In the genomic region with DNA sequence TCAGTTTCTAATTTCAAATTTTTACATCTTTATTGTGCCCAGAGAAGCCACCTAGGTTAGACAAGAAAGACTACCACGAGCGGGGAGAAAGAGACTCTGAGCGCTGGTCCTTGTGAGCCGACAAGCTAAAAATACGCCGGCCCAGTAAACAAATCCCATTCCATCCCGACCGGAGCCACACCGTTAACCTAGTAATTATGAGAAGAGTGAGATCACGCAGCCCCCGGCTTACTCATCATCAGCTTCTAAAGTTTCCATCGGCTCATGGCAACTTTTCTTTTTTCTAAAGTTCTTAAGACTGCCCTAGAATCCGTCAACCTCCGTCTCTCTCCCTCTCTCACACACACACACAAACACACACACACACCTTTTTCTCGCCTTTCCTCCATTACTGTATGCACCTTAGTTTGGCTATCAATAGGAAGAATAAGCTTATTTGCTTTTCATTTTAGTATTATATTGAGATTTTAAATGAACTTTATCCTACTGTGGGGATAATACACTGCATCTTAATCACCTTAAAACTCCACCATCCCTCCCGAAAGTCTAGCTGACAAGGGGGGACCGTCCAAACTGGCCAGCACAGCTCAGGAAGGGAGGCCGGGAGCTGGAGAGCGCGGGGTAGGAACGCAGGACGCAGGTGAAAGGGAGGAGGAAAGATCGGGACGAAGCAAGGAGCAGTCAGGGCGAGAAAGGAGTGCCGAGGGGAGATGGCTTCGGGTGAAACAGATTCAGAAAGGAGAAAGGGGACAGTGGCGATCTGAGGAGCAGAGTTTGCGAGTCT, we compare ENCODE assay signal across 8 cellular contexts. TPM values are rescaled to one million over a fixed set of nuclear protein-coding genes. Genes with fewer than 3 reads are reported as not detected.
DNase-seq lines count a peak whose midpoint lies in the region; ATAC-seq, FAIRE-seq and TF ChIP-seq lines count a peak whose summit lies in the region.

No MANE protein-coding gene starts in this region.

- intact Hi-C loops in CD8-positive, alpha-beta T cell (cut with DNase I, micrococcal nuclease) = loop anchor here (2.0 to 5.0 kb wide), 3 partner anchors 47 to 81 kb away; a partner anchor contains a TSS
- intact Hi-C loops in activated CD4-positive, alpha-beta T cell treated with anti-CD3 and anti-CD28 coated beads, Interleukin-2, amount 10 ng/mL, durations not matched to agents 24 days and 14 days (cut with micrococcal nuclease) = loop anchor here (1.0 to 5.0 kb wide), 4 partner anchors 12 to 121 kb away; a partner anchor contains a TSS
- intact Hi-C loops in dendritic cell treated with granulocyte-macrophage colony-stimulating factor and Interleukin-4, amounts not matched to agents 40 ng/mL and 50 ng/mL, for 4 days (cut with micrococcal nuclease) = no loop called here
- intact Hi-C loops in HepG2 (cut with micrococcal nuclease; ENCODE audit: unreplicated experiment) = loop anchor here (2.0 kb wide), 2 partner anchors 41 to 57 kb away; a partner anchor contains a TSS

- in situ Hi-C loops in HepG2 (cut with HindIII; ENCODE audit: extremely low pct_ligation_motif_present, low pct_unique_long_range_greater_than_20kb) = no loop called here

- WGBS in HepG2 (ENCODE audit: low lambda C conversion rate) = under 1% methylated on average over 29 of the region's 29 CpGs

- TF ChIP-seq EP300 in HepG2 (IDR thresholded peaks at IDR 0.05; ENCODE audit: low read depth in 2 of 2, low read length in 2 of 2) = 0 out of 4 replicates have a peak, but pooled peaks of 1 of the 2 experiments have one; percentile 13
- no peak for TF ChIP-seq EP300 in HepG2 (CRISPR knock-in tag; IDR thresholded peaks at IDR 0.05; ENCODE audit: borderline replicate concordance)

- no peak for TF ChIP-seq CTCF in CD8-positive, alpha-beta T cell (IDR thresholded peaks at IDR 0.05)
- no peak for TF ChIP-seq CTCF in HepG2 (CRISPR knock-in tag; IDR thresholded peaks at IDR 0.05)

- peaks cover 10% of the 10 kb centered on the region for H3K4me1 ChIP-seq in CD8-positive, alpha-beta T cell (ENCODE audit: insufficient read depth, low read length)
- H3K4me1 ChIP-seq in HepG2 (ENCODE audit: insufficient read depth, low read length) = peaks cover 52% of the 10 kb centered on the region

- TF ChIP-seq POLR2A in HepG2 (IDR thresholded peaks at IDR 0.05; ENCODE audit: insufficient read depth in 1 of 2, low read depth in 2 of 2, low read length in 2 of 2) = no peak

- TSS peak; percentile 67 for BruUV-seq in HepG2 (replicated peaks; lab: Mats Ljungman, UMichigan)

- H3K9ac ChIP-seq in HepG2 (ENCODE audit: insufficient read depth, low read depth, low read length) = peak overlapping the region; percentile 91

- H3K27ac ChIP-seq in CD8-positive, alpha-beta T cell (ENCODE audit: low read depth, low read length) = peak overlapping the region; percentile 59
- H3K27ac ChIP-seq in HepG2 (ENCODE audit: extremely low read length, insufficient read depth, low read length) = peak overlapping the region; percentile 87

- peak in 6 of 7 experiments; percentile 6 to 65 (median 25) for DNase-seq in CD8-positive, alpha-beta T cell
- peak; percentile 51 for DNase-seq in H7
- DNase-seq in NCI-H146 treated with DMSO at 0.1 percent for 48 hours (lab: John Stamatoyannopoulos, UW; ENCODE audit: unreplicated experiment) = peak; percentile 18
- peak; percentile 81 for DNase-seq in activated CD4-positive, alpha-beta T cell treated with anti-CD3 and anti-CD28 coated beads, Interleukin-2, amount 10 ng/mL, durations not matched to agents 24 days and 14 days
- DNase-seq in HepG2 (ENCODE audit: low spot score) = peak; percentile 35
- peak; percentile 58 for DNase-seq in stimulated activated CD4-positive, alpha-beta T cell treated with anti-CD3 and anti-CD28 coated beads, Interleukin-2, amount 100 ng/mL, for 4 hours (ENCODE audit: low read depth)

- H3K9me3 ChIP-seq in CD8-positive, alpha-beta T cell (ENCODE audit: low read length) = no peaks in the 10 kb centered on the region
- H3K9me3 ChIP-seq in HepG2 (ENCODE audit: low read length) = no peaks in the 10 kb centered on the region

- H3K36me3 Mint-ChIP-seq in CD8-positive, alpha-beta T cell = peaks cover 9% of the 10 kb centered on the region
- H3K36me3 Mint-ChIP-seq in activated CD4-positive, alpha-beta T cell treated with anti-CD3 and anti-CD28 coated beads, Interleukin-2, amount 10 ng/mL, durations not matched to agents 24 days and 14 days (ENCODE audit: low read depth) = peaks cover 17% of the 10 kb centered on the region
- peaks cover 11% of the 10 kb centered on the region for H3K36me3 Mint-ChIP-seq in dendritic cell treated with granulocyte-macrophage colony-stimulating factor and Interleukin-4, amounts not matched to agents 40 ng/mL and 50 ng/mL, for 4 days (ENCODE audit: low read depth)

- no peak overlapping the region for H2AFZ ChIP-seq in HepG2 (ENCODE audit: low read length)

- no peaks in the 10 kb centered on the region for H3K36me3 ChIP-seq in CD8-positive, alpha-beta T cell (ENCODE audit: insufficient read depth, low read length)
- H3K36me3 ChIP-seq in H7 (replicated peaks; ENCODE audit: control insufficient read depth, insufficient read depth, low read length) = no peaks in the 10 kb centered on the region
- H3K36me3 ChIP-seq in HepG2 (replicated peaks in 1 of 2; ENCODE audit: control insufficient read depth in 1 of 2, insufficient read depth in 2 of 2, low read length in 2 of 2) = peaks cover 0 to 7% of the 10 kb centered on the region in 2 experiments; a peak in 2 of 5 replicates

- H4K20me1 ChIP-seq in HepG2 (ENCODE audit: insufficient read depth, low read length) = peaks cover 11% of the 10 kb centered on the region; the same call in 1 of the 2 replicates

- H3K4me3 ChIP-seq in CD8-positive, alpha-beta T cell (ENCODE audit: low read depth, low read length) = peak overlapping the region; percentile 88
- H3K4me3 ChIP-seq in H7 (ENCODE audit: insufficient read depth, low read depth, low read length) (peak overlapping the region; percentile 95), HepG2 (replicated peaks in 1 of 3; ENCODE audit: insufficient read depth in 1 of 3, low read depth in 2 of 3, low read length in 3 of 3) (peak overlapping the region; percentile 89 to 90 (median 89))

- peak overlapping the region; percentile 91 for H3K27ac Mint-ChIP-seq in CD8-positive, alpha-beta T cell
- H3K27ac Mint-ChIP-seq in activated CD4-positive, alpha-beta T cell treated with anti-CD3 and anti-CD28 coated beads, Interleukin-2, amount 10 ng/mL, durations not matched to agents 24 days and 14 days = peak overlapping the region; percentile 98
- H3K27ac Mint-ChIP-seq in dendritic cell treated with granulocyte-macrophage colony-stimulating factor and Interleukin-4, amounts not matched to agents 40 ng/mL and 50 ng/mL, for 4 days = peak overlapping the region; percentile 81

- H3K4me1 Mint-ChIP-seq in CD8-positive, alpha-beta T cell (ENCODE audit: low read depth) = peaks cover 29% of the 10 kb centered on the region
- H3K4me1 Mint-ChIP-seq in activated CD4-positive, alpha-beta T cell treated with anti-CD3 and anti-CD28 coated beads, Interleukin-2, amount 10 ng/mL, durations not matched to agents 24 days and 14 days = peaks cover 39% of the 10 kb centered on the region
- H3K4me1 Mint-ChIP-seq in dendritic cell treated with granulocyte-macrophage colony-stimulating factor and Interleukin-4, amounts not matched to agents 40 ng/mL and 50 ng/mL, for 4 days (ENCODE audit: low read depth) = peaks cover 27% of the 10 kb centered on the region

- no peak for FAIRE-seq in HepG2 (lab: Jason Lieb, UNC)

- ATAC-seq in CD8-positive, alpha-beta T cell = peak; percentile 47
- ATAC-seq in HepG2 (peak; percentile 64), GM19397 (IDR thresholded peaks at IDR 0.05; ENCODE audit: unreplicated experiment) (no peak)

- peak overlapping the region; percentile 71 for H3K4me2 ChIP-seq in HepG2 (ENCODE audit: low read depth, low read length)

- H3K9me3 Mint-ChIP-seq in CD8-positive, alpha-beta T cell = no peaks in the 10 kb centered on the region
- H3K9me3 Mint-ChIP-seq in activated CD4-positive, alpha-beta T cell treated with anti-CD3 and anti-CD28 coated beads, Interleukin-2, amount 10 ng/mL, durations not matched to agents 24 days and 14 days = no peaks in the 10 kb centered on the region
- H3K9me3 Mint-ChIP-seq in dendritic cell treated with granulocyte-macrophage colony-stimulating factor and Interleukin-4, amounts not matched to agents 40 ng/mL and 50 ng/mL, for 4 days = no peaks in the 10 kb centered on the region

- no peak for TF ChIP-seq RAD21 in HepG2 (CRISPR knock-in tag; IDR thresholded peaks at IDR 0.05)

- peak overlapping the region; percentile 88 for H3K4me3 Mint-ChIP-seq in CD8-positive, alpha-beta T cell
- H3K4me3 Mint-ChIP-seq in activated CD4-positive, alpha-beta T cell treated with anti-CD3 and anti-CD28 coated beads, Interleukin-2, amount 10 ng/mL, durations not matched to agents 24 days and 14 days = peak overlapping the region; percentile 95
- H3K4me3 Mint-ChIP-seq in dendritic cell treated with granulocyte-macrophage colony-stimulating factor and Interleukin-4, amounts not matched to agents 40 ng/mL and 50 ng/mL, for 4 days = peak overlapping the region; percentile 91

- CTCF ChIA-PET in CD8-positive, alpha-beta T cell (lab: Charles Lee) = interaction anchor here (1.2 to 2.0 kb wide), 4 partner anchors 41 to 177 kb away, joined by 4 to 6 read pairs (median 4); no protein-coding TSS in a partner anchor
- CTCF ChIA-PET in HepG2 (lab: Yijun Ruan, JAX; ENCODE audit: low intra/inter-chr PET ratio, low total read pairs) = interaction anchor here (0.9 kb wide), 1 partner anchor 121 kb away, joined by 4 read pairs; no protein-coding TSS in a partner anchor

- POLR2A ChIA-PET in CD8-positive, alpha-beta T cell (lab: Charles Lee) = interaction anchor here (0.6 to 2.5 kb wide), 9 partner anchors 10 to 809 kb away, joined by 3 to 18 read pairs (median 3); a partner anchor contains a TSS
- POLR2A ChIA-PET in HepG2 (lab: Yijun Ruan, JAX) = interaction anchor here (1.1 to 4.2 kb wide), 8 partner anchors 11 to 123 kb away, joined by 3 to 58 read pairs (median 4); a partner anchor contains a TSS

- no peaks in the 10 kb centered on the region for H3K27me3 Mint-ChIP-seq in CD8-positive, alpha-beta T cell (ENCODE audit: low read depth)
- peaks cover 1% of the 10 kb centered on the region for H3K27me3 Mint-ChIP-seq in activated CD4-positive, alpha-beta T cell treated with anti-CD3 and anti-CD28 coated beads, Interleukin-2, amount 10 ng/mL, durations not matched to agents 24 days and 14 days
- H3K27me3 Mint-ChIP-seq in dendritic cell treated with granulocyte-macrophage colony-stimulating factor and Interleukin-4, amounts not matched to agents 40 ng/mL and 50 ng/mL, for 4 days = peaks cover 92% of the 10 kb centered on the region

- H3K79me2 ChIP-seq in HepG2 (ENCODE audit: insufficient read depth, low read length) = peaks cover 38% of the 10 kb centered on the region

- H3K27me3 ChIP-seq in CD8-positive, alpha-beta T cell (ENCODE audit: insufficient read depth, low read length) = no peaks in the 10 kb centered on the region
- H3K27me3 ChIP-seq in H7 (ENCODE audit: control insufficient read depth, insufficient read depth, low read length) = no peaks in the 10 kb centered on the region
- H3K27me3 ChIP-seq in HepG2 (ENCODE audit: control insufficient read depth in 1 of 2, insufficient read depth in 2 of 2, low read length in 2 of 2) = no peaks in the 10 kb centered on the region; a peak in 1 of 5 replicates

RNA-seq across cellular contexts. Expression of a gene that starts 0.7 kb away (rescaled TPM):
- total RNA-seq in CD8-positive, alpha-beta T cell = 1 to 10 TPM; 2.1 to 2.2 TPM
- total RNA-seq in H7 (2014; rRNA removed; shearing (Covaris generic)) = 17.4 and 19.3 TPM in 2 replicates
- total RNA-seq in activated CD4-positive, alpha-beta T cell treated with anti-CD3 and anti-CD28 coated beads, Interleukin-2, amount 10 ng/mL, durations not matched to agents 24 days and 14 days = 36.1 and 38.8 TPM in 2 replicates
- total RNA-seq in HepG2 (2016; rRNA removed; fragmentation: Illumina TruSeq; extraction: Trizol) = 11.2 and 13.2 TPM in 2 replicates
- total RNA-seq in HepG2 (2016; cell fraction: cytosol; rRNA removed; fragmentation: Illumina TruSeq; extraction: Trizol; ENCODE audit: low read depth) = 0.71 and 1.0 TPM in 2 replicates
- total RNA-seq in HepG2 (2016; cell fraction: insoluble cytoplasmic fraction; rRNA removed; fragmentation: Illumina TruSeq; extraction: Trizol) = 11.4 and 11.7 TPM in 2 replicates
- 3.2 and 4.0 TPM in 2 replicates for total RNA-seq in HepG2 (2016; cell fraction: membrane; rRNA removed; fragmentation: Illumina TruSeq; extraction: Trizol)
- total RNA-seq in HepG2 (2016; cell fraction: nucleus; rRNA removed; fragmentation: Illumina TruSeq; extraction: Trizol) = 6.9 and 9.0 TPM in 2 replicates
- 5.1 and 6.9 TPM in 2 replicates for polyA plus RNA-seq in HepG2 (2011; rRNA removed)
- polyA plus RNA-seq in HepG2 (2011; cell fraction: cytosol; rRNA removed) = 3.7 and 5.3 TPM in 2 replicates
- 5.4 and 7.1 TPM in 2 replicates for polyA plus RNA-seq in HepG2 (2011; cell fraction: nucleus; rRNA removed)
- polyA plus RNA-seq in HepG2 (2012) = 6.4 and 7.6 TPM in 2 replicates
- 0.26 and 0.34 TPM in 2 replicates for polyA plus RNA-seq in HepG2 (2016; cell fraction: cytosol; fragmentation: Illumina TruSeq; extraction: Trizol; ENCODE audit: low read depth)
- 5.6 and 6.2 TPM in 2 replicates for polyA plus RNA-seq in HepG2 (2016; cell fraction: insoluble cytoplasmic fraction; fragmentation: Illumina TruSeq; extraction: Trizol; ENCODE audit: low read depth)
- polyA plus RNA-seq in HepG2 (2016; cell fraction: membrane; fragmentation: Illumina TruSeq; extraction: Trizol; ENCODE audit: low read depth) = 0.89 and 0.92 TPM in 2 replicates
- 7.0 TPM in 2 replicates for polyA plus RNA-seq in HepG2 (2016; cell fraction: nucleus; fragmentation: Illumina TruSeq; extraction: Trizol; ENCODE audit: insufficient read depth, low read depth)
- 15.0 and 39.2 TPM in 2 replicates for polyA minus RNA-seq in HepG2 (2011; rRNA and poly(A)+ RNA removed; ENCODE audit: low replicate concordance)
- polyA minus RNA-seq in HepG2 (2011; cell fraction: cytosol; rRNA and poly(A)+ RNA removed) = 5.4 and 8.4 TPM in 2 replicates
- polyA minus RNA-seq in HepG2 (2011; cell fraction: nucleus; rRNA and poly(A)+ RNA removed) = 9.9 and 17.0 TPM in 2 replicates

RNA-seq across cellular contexts. Expression of a gene that starts 57.8 kb away (rescaled TPM):
- 1 to 10 TPM; 5.9 to 6.9 TPM for total RNA-seq in CD8-positive, alpha-beta T cell
- total RNA-seq in H7 (2014; rRNA removed; shearing (Covaris generic)) = 49.7 and 54.0 TPM in 2 replicates
- 20.8 and 21.0 TPM in 2 replicates for total RNA-seq in activated CD4-positive, alpha-beta T cell treated with anti-CD3 and anti-CD28 coated beads, Interleukin-2, amount 10 ng/mL, durations not matched to agents 24 days and 14 days
- 25.2 and 26.5 TPM in 2 replicates for total RNA-seq in HepG2 (2016; rRNA removed; fragmentation: Illumina TruSeq; extraction: Trizol)
- total RNA-seq in HepG2 (2016; cell fraction: cytosol; rRNA removed; fragmentation: Illumina TruSeq; extraction: Trizol; ENCODE audit: low read depth) = 8.0 TPM in 2 replicates
- total RNA-seq in HepG2 (2016; cell fraction: insoluble cytoplasmic fraction; rRNA removed; fragmentation: Illumina TruSeq; extraction: Trizol) = 25.8 and 26.0 TPM in 2 replicates
- total RNA-seq in HepG2 (2016; cell fraction: membrane; rRNA removed; fragmentation: Illumina TruSeq; extraction: Trizol) = 10.8 and 11.3 TPM in 2 replicates
- 38.6 and 41.0 TPM in 2 replicates for total RNA-seq in HepG2 (2016; cell fraction: nucleus; rRNA removed; fragmentation: Illumina TruSeq; extraction: Trizol)
- polyA plus RNA-seq in HepG2 (2011; rRNA removed) = 13.7 and 15.2 TPM in 2 replicates
- 6.1 and 7.0 TPM in 2 replicates for polyA plus RNA-seq in HepG2 (2011; cell fraction: cytosol; rRNA removed)
- 20.0 and 25.9 TPM in 2 replicates for polyA plus RNA-seq in HepG2 (2011; cell fraction: nucleus; rRNA removed)
- polyA plus RNA-seq in HepG2 (2012) = 11.5 and 12.2 TPM in 2 replicates
- 3.5 and 3.6 TPM in 2 replicates for polyA plus RNA-seq in HepG2 (2016; cell fraction: cytosol; fragmentation: Illumina TruSeq; extraction: Trizol; ENCODE audit: low read depth)
- polyA plus RNA-seq in HepG2 (2016; cell fraction: insoluble cytoplasmic fraction; fragmentation: Illumina TruSeq; extraction: Trizol; ENCODE audit: low read depth) = 23.3 and 24.2 TPM in 2 replicates
- 6.7 and 6.9 TPM in 2 replicates for polyA plus RNA-seq in HepG2 (2016; cell fraction: membrane; fragmentation: Illumina TruSeq; extraction: Trizol; ENCODE audit: low read depth)
- polyA plus RNA-seq in HepG2 (2016; cell fraction: nucleus; fragmentation: Illumina TruSeq; extraction: Trizol; ENCODE audit: insufficient read depth, low read depth) = 31.9 and 37.1 TPM in 2 replicates
- 5.9 and 24.6 TPM in 2 replicates for polyA minus RNA-seq in HepG2 (2011; rRNA and poly(A)+ RNA removed; ENCODE audit: low replicate concordance)
- 5.8 and 6.3 TPM in 2 replicates for polyA minus RNA-seq in HepG2 (2011; cell fraction: cytosol; rRNA and poly(A)+ RNA removed)
- 51.5 and 69.6 TPM in 2 replicates for polyA minus RNA-seq in HepG2 (2011; cell fraction: nucleus; rRNA and poly(A)+ RNA removed)

Comparison
In these comparisons a context has a peak if more than half of its experiments do, and no peak if none do; other contexts are left out.
1. DNase-seq: peak in every context shown above with its lines; median percentile 81 in activated CD4-positive, alpha-beta T cell treated with anti-CD3 and anti-CD28 coated beads, Interleukin-2, amount 10 ng/mL, durations not matched to agents 24 days and 14 days; 58 in stimulated activated CD4-positive, alpha-beta T cell treated with anti-CD3 and anti-CD28 coated beads, Interleukin-2, amount 100 ng/mL, for 4 hours; 51 in H7; 35 in HepG2; 25 in CD8-positive, alpha-beta T cell; 18 in NCI-H146 treated with DMSO at 0.1 percent for 48 hours.